27 cellular contexts compared by ENCODE assay signal in genomic region chr6:118993803-118994231, GRCh38. TPM values are rescaled to one million over a fixed set of nuclear protein-coding genes. Genes with fewer than 3 reads are reported as not detected.
DNase-seq lines count a peak whose midpoint lies in the region; ATAC-seq, FAIRE-seq and TF ChIP-seq lines count a peak whose summit lies in the region.
"Had no signal": no experiment of that assay in that cellular context is flagged by ENCODE, and none has a peak within 500 bp of the region (broad histone marks: within the 10 kb centered on the region; RNA-seq: fewer than 3 reads in every experiment).

No MANE protein-coding gene starts in this region.

- H3K4me3 ChIP-seq in WERI-Rb-1 (ENCODE audit: low read depth, low read length): no peak overlapping the region
- no peak overlapping the region for H3K4me3 ChIP-seq in HepG2 (replicated peaks in 1 of 3; ENCODE audit: insufficient read depth in 1 of 3, low read depth in 2 of 3, low read length in 3 of 3)
- H3K4me3 ChIP-seq in small intestine (ENCODE audit: low read depth in 1 of 2, low read length in 2 of 2): no peak overlapping the region
- H3K4me3 ChIP-seq: GM12878 had no signal

- POLR2A ChIA-PET in HepG2 (lab: Yijun Ruan, JAX): no interaction called here

- no peaks in the 10 kb centered on the region for H3K79me2 ChIP-seq in HepG2 (ENCODE audit: insufficient read depth, low read length)

- 42% methylated on average over 3 of the region's 3 CpGs for WGBS in HepG2 (ENCODE audit: low lambda C conversion rate)
- 79 to 92% (median 89%) methylated on average over 3 of the region's 3 CpGs for WGBS in small intestine, 3 donors

- no peaks in the 10 kb centered on the region for H3K36me3 ChIP-seq in WERI-Rb-1
- H3K36me3 ChIP-seq in HepG2 (replicated peaks in 1 of 2; ENCODE audit: control insufficient read depth in 1 of 2, insufficient read depth in 2 of 2, low read length in 2 of 2): no peaks in the 10 kb centered on the region
- no peaks in the 10 kb centered on the region for H3K36me3 ChIP-seq in small intestine (ENCODE audit: control insufficient read depth in 2 of 2, insufficient read depth in 2 of 2, low read length in 2 of 2)

- DNase-seq in HuH-7 (ENCODE audit: low spot score) (peak; percentile 5), WERI-Rb-1 (peak; percentile 45), HepG2 (ENCODE audit: low spot score) (peak; percentile 5), small intestine (peak; percentile 26), T-helper 1 cell (no peak), KG1 (lab: John Stamatoyannopoulos, UW) (no peak), frontal cortex (ENCODE audit: low spot score in 2 of 2) (no peak)
- DNase-seq: C1 segment of cervical spinal cord; CD4-positive, alpha-beta memory T cell; COR-L47; DMS 273 treated with DMSO at 0.1 percent for 48 hours; DMS79; EL; GDM1; Kasumi-1; NCI-H1092 treated with DMSO at 0.1 percent for 48 hours; NCI-H1436; NCI-H187 treated with DMSO at 0.1 percent for 48 hours; NCI-H2171 treated with DMSO at 0.1 percent for 48 hours; NCI-H345; NCI-H510A treated with DMSO at 0.1 percent for 48 hours; NCI-H748 treated with DMSO at 0.1 percent for 48 hours; RPMI8226; SHP77 had no signal

- ATAC-seq in HepG2: peak; percentile 89
- ATAC-seq: GM12878 had no signal

- in situ Hi-C loops in HepG2 (cut with HindIII; ENCODE audit: extremely low pct_ligation_motif_present, low pct_unique_long_range_greater_than_20kb): no loop called here

- H2AFZ ChIP-seq in HepG2 (ENCODE audit: low read length): no peak overlapping the region

- H3K9ac ChIP-seq in HepG2 (ENCODE audit: insufficient read depth, low read depth, low read length): no peak overlapping the region

- no peak for TF ChIP-seq POLR2A in HepG2 (IDR thresholded peaks at IDR 0.05; ENCODE audit: insufficient read depth in 1 of 2, low read depth in 2 of 2, low read length in 2 of 2)

- CTCF ChIA-PET in HepG2 (lab: Yijun Ruan, JAX; ENCODE audit: low intra/inter-chr PET ratio, low total read pairs): no interaction called here

- H3K4me2 ChIP-seq in HepG2 (ENCODE audit: low read depth, low read length): peak overlapping the region; percentile 11

- H3K27ac ChIP-seq in WERI-Rb-1 (no peak overlapping the region), HepG2 (ENCODE audit: extremely low read length, insufficient read depth, low read length) (peak overlapping the region; percentile 46), small intestine (ENCODE audit: low read depth in 1 of 2, low read length in 1 of 2) (no peak overlapping the region)
- H3K27ac ChIP-seq: HL-60 had no signal

- H4K20me1 ChIP-seq in HepG2 (ENCODE audit: insufficient read depth, low read length): no peaks in the 10 kb centered on the region

- intact Hi-C loops in HepG2 (cut with micrococcal nuclease; ENCODE audit: unreplicated experiment): no loop called here

- no peak for TF ChIP-seq EP300 in HepG2 (IDR thresholded peaks at IDR 0.05; ENCODE audit: low read depth in 2 of 2, low read length in 2 of 2)
- TF ChIP-seq EP300 in HepG2 (CRISPR knock-in tag; IDR thresholded peaks at IDR 0.05; ENCODE audit: borderline replicate concordance): no peak

- H3K9me3 ChIP-seq in WERI-Rb-1 (ENCODE audit: severe bottlenecking): no peaks in the 10 kb centered on the region
- no peaks in the 10 kb centered on the region for H3K9me3 ChIP-seq in HepG2 (ENCODE audit: low read length)
- H3K9me3 ChIP-seq in small intestine (ENCODE audit: control insufficient read depth, low read depth): no peaks in the 10 kb centered on the region

- no peak for TF ChIP-seq RAD21 in HepG2 (CRISPR knock-in tag; IDR thresholded peaks at IDR 0.05)

- H3K4me1 ChIP-seq in HepG2 (ENCODE audit: insufficient read depth, low read length) (peaks cover 12% of the 10 kb centered on the region), small intestine (ENCODE audit: control insufficient read depth in 2 of 2, insufficient read depth in 1 of 2, low read depth in 1 of 2, low read length in 1 of 2) (peaks cover 0 to 3% of the 10 kb centered on the region in 2 donors)

- FAIRE-seq in HepG2 (lab: Jason Lieb, UNC): no peak
- no peak for FAIRE-seq in small intestine (lab: Jason Lieb, UNC)
- FAIRE-seq in frontal cortex (lab: Jason Lieb, UNC): no peak
- FAIRE-seq: GM12878, H54 had no signal

- TF ChIP-seq CTCF in WERI-Rb-1 (IDR thresholded peaks at IDR 0.05; ENCODE audit: low read depth, low read length) (no peak), HepG2 (CRISPR knock-in tag; IDR thresholded peaks at IDR 0.05) (no peak)

- no TSS peak for BruUV-seq in HepG2 (replicated peaks; lab: Mats Ljungman, UMichigan)

- H3K27me3 ChIP-seq in WERI-Rb-1 (ENCODE audit: insufficient read depth, low read depth, severe bottlenecking) (no peaks in the 10 kb centered on the region), HepG2 (ENCODE audit: control insufficient read depth in 1 of 2, insufficient read depth in 2 of 2, low read length in 2 of 2) (no peaks in the 10 kb centered on the region), small intestine (ENCODE audit: control insufficient read depth in 2 of 2, insufficient read depth in 2 of 2, low read length in 2 of 2) (no peaks in the 10 kb centered on the region)

TF ChIP-seq in HepG2, 621 proteins besides CTCF, POLR2A, EP300 and RAD21 (continues in another document):
- TF ChIP-seq SPEN (CRISPR knock-in tag; IDR thresholded peaks at IDR 0.05; ENCODE audit: low read depth) (no peak), KDM1A (CRISPR knock-in tag; IDR thresholded peaks at IDR 0.05) (no peak), GATAD2A (CRISPR knock-in tag; IDR thresholded peaks at IDR 0.05) (no peak), SMAD1 (CRISPR knock-in tag; IDR thresholded peaks at IDR 0.05; ENCODE audit: borderline replicate concordance, low read depth) (no peak), WIZ (CRISPR knock-in tag; IDR thresholded peaks at IDR 0.05) (no peak), TIGD3 (CRISPR knock-in tag; IDR thresholded peaks at IDR 0.05; ENCODE audit: borderline replicate concordance) (no peak), ZNF746 (CRISPR knock-in tag; IDR thresholded peaks at IDR 0.05) (no peak), JUN (CRISPR knock-in tag; IDR thresholded peaks at IDR 0.05) (no peak)

RNA-seq across cellular contexts. Expression of gene MCM9, which starts 58.9 kb away (rescaled TPM):
- total RNA-seq in HepG2 (2016; rRNA removed; fragmentation: Illumina TruSeq; extraction: Trizol): 11.6 and 17.2 TPM in 2 replicates
- 2.7 and 2.9 TPM in 2 replicates for total RNA-seq in HepG2 (2016; cell fraction: cytosol; rRNA removed; fragmentation: Illumina TruSeq; extraction: Trizol; ENCODE audit: low read depth)
- 10.8 and 16.0 TPM in 2 replicates for total RNA-seq in HepG2 (2016; cell fraction: insoluble cytoplasmic fraction; rRNA removed; fragmentation: Illumina TruSeq; extraction: Trizol)
- 5.0 TPM in 2 replicates for total RNA-seq in HepG2 (2016; cell fraction: membrane; rRNA removed; fragmentation: Illumina TruSeq; extraction: Trizol)
- 37.0 and 37.6 TPM in 2 replicates for total RNA-seq in HepG2 (2016; cell fraction: nucleus; rRNA removed; fragmentation: Illumina TruSeq; extraction: Trizol)
- polyA plus RNA-seq in HepG2 (2011; rRNA removed): 3.3 and 3.8 TPM in 2 replicates
- polyA plus RNA-seq in HepG2 (2011; cell fraction: cytosol; rRNA removed): 1.4 and 1.7 TPM in 2 replicates
- polyA plus RNA-seq in HepG2 (2011; cell fraction: nucleus; rRNA removed): 10.2 and 12.2 TPM in 2 replicates
- 6.7 and 8.7 TPM in 2 replicates for polyA plus RNA-seq in HepG2 (2012)
- 0.57 and 0.58 TPM in 2 replicates for polyA plus RNA-seq in HepG2 (2016; cell fraction: cytosol; fragmentation: Illumina TruSeq; extraction: Trizol; ENCODE audit: low read depth)
- 5.1 and 5.7 TPM in 2 replicates for polyA plus RNA-seq in HepG2 (2016; cell fraction: insoluble cytoplasmic fraction; fragmentation: Illumina TruSeq; extraction: Trizol; ENCODE audit: low read depth)
- 1.4 TPM in 2 replicates for polyA plus RNA-seq in HepG2 (2016; cell fraction: membrane; fragmentation: Illumina TruSeq; extraction: Trizol; ENCODE audit: low read depth)
- 24.3 and 25.6 TPM in 2 replicates for polyA plus RNA-seq in HepG2 (2016; cell fraction: nucleus; fragmentation: Illumina TruSeq; extraction: Trizol; ENCODE audit: insufficient read depth, low read depth)
- polyA minus RNA-seq in HepG2 (2011; rRNA and poly(A)+ RNA removed; ENCODE audit: low replicate concordance): 7.4 and 13.2 TPM in 2 replicates
- polyA minus RNA-seq in HepG2 (2011; cell fraction: cytosol; rRNA and poly(A)+ RNA removed): 4.0 and 5.6 TPM in 2 replicates
- polyA minus RNA-seq in HepG2 (2011; cell fraction: nucleus; rRNA and poly(A)+ RNA removed): 53.5 and 55.6 TPM in 2 replicates
- 1 to 10 TPM; 3.1 to 5.3 (median 3.5) TPM for polyA plus RNA-seq in small intestine
- total RNA-seq in frontal cortex: 6.9 TPM

Comparison
In these comparisons a context has a peak if more than half of its experiments do, and no peak if none do; other contexts are left out.
1. DNase-seq: peak in HuH-7 (single experiment), WERI-Rb-1 (single experiment), HepG2 (single experiment) and small intestine (single experiment); none in T-helper 1 cell (0 of 5), KG1 (single experiment) and frontal cortex (0 of 2).